In genomic region chr11:125583496-125583895, GRCh38 we compare ENCODE assay signal across 18 cellular contexts. TPM values are rescaled to one million over a fixed set of nuclear protein-coding genes. Genes with fewer than 3 reads are reported as not detected.
DNase-seq lines count a peak whose midpoint lies in the region; ATAC-seq lines count a peak whose summit lies in the region.
"Had no signal": no experiment of that assay in that cellular context is flagged by ENCODE, and none has a peak within 500 bp of the region (broad histone marks: within the 10 kb centered on the region; RNA-seq: fewer than 3 reads in every experiment).

No MANE protein-coding gene starts in this region.

- H3K27me3 Mint-ChIP-seq in T-helper 17 cell = no peaks in the 10 kb centered on the region
- H3K27me3 Mint-ChIP-seq: CD4-positive, alpha-beta memory T cell had no signal

- no peaks in the 10 kb centered on the region for H3K9me3 ChIP-seq in T-helper 17 cell (ENCODE audit: control insufficient read depth, low read length, poor library complexity, severe bottlenecking)
- H3K9me3 ChIP-seq: BLaER1 had no signal

- no peak for DNase-seq in T-helper 17 cell
- peak; percentile 42 for DNase-seq in globus pallidus (ENCODE audit: low spot score)
- peak; percentile 30 for DNase-seq in midbrain (lab: John Stamatoyannopoulos, UW)
- peak in 26 of 49 donors; percentile 2 to 52 (median 18) for DNase-seq in substantia nigra (lab: John Stamatoyannopoulos, UW)
- DNase-seq in DMS114 treated with DMSO at 0.1 percent for 48 hours (lab: John Stamatoyannopoulos, UW; ENCODE audit: unreplicated experiment) = no peak
- no peak for DNase-seq in NCI-H1436 (lab: John Stamatoyannopoulos, UW)
- DNase-seq: ACHN; CD4-positive, alpha-beta memory T cell; DMS79 treated with DMSO at 0.1 percent for 48 hours; GF-D8; GOT3; H7; HFFc6 had no signal

- H3K4me1 Mint-ChIP-seq in T-helper 17 cell = peaks cover 4% of the 10 kb centered on the region

- no peak overlapping the region for H3K4me3 Mint-ChIP-seq in T-helper 17 cell
- H3K4me3 Mint-ChIP-seq: CD14-positive monocyte; CD4-positive, alpha-beta memory T cell; HFFc6 had no signal

- no peak for ATAC-seq in T-helper 17 cell
- ATAC-seq in GM21737 (IDR thresholded peaks at IDR 0.05; ENCODE audit: unreplicated experiment) = no peak
- ATAC-seq: HCT116 had no signal

- no peak overlapping the region for H3K27ac ChIP-seq in substantia nigra (ENCODE audit: low read depth, low read length, poor library complexity, severe bottlenecking)
- H3K27ac ChIP-seq: BLaER1, HL-60 had no signal

- H3K27ac Mint-ChIP-seq in T-helper 17 cell = peak overlapping the region; percentile 57
- H3K27ac Mint-ChIP-seq: HFFc6 had no signal

- peaks cover 10% of the 10 kb centered on the region for H3K36me3 Mint-ChIP-seq in T-helper 17 cell (ENCODE audit: low read depth)

RNA-seq across cellular contexts. Expression of gene STT3A, which starts 9.2 kb away (rescaled TPM):
- 10 to 100 TPM; 54.8 to 61.4 TPM for total RNA-seq in T-helper 17 cell

RNA-seq across cellular contexts. Expression of gene EI24, which starts 14.2 kb away (rescaled TPM):
- total RNA-seq in T-helper 17 cell = 10 to 100 TPM; 19.4 to 21.9 TPM

RNA-seq across cellular contexts. Expression of gene CHEK1, which starts 41.5 kb away (rescaled TPM):
- total RNA-seq in T-helper 17 cell = 10 to 100 TPM in 1 of 2 donors, 1 to 10 TPM in 1; 7.9 to 16.0 TPM

Comparison
In these comparisons a context has a peak if more than half of its experiments do, and no peak if none do; other contexts are left out.
1. DNase-seq: peak in globus pallidus (single experiment), midbrain (single experiment) and substantia nigra (26 of 49); none in T-helper 17 cell (0 of 3), DMS114 treated with DMSO at 0.1 percent for 48 hours (single experiment) and NCI-H1436 (single experiment).